In genomic region chr14:97408503-97408902, GRCh38 we compare ENCODE assay signal across 22 cellular contexts.
DNase-seq lines count a peak whose midpoint lies in the region; ATAC-seq, FAIRE-seq and TF ChIP-seq lines count a peak whose summit lies in the region.
"Had no signal": no experiment of that assay in that cellular context is flagged by ENCODE, and none has a peak within 500 bp of the region (broad histone marks: within the 10 kb centered on the region; RNA-seq: fewer than 3 reads in every experiment).

No MANE protein-coding gene starts in this region.

- H3K4me3 ChIP-seq in GM12865 (ENCODE audit: low read depth, low read length) = peak overlapping the region; percentile 19
- H3K4me3 ChIP-seq: BLaER1 treated with 17β-estradiol and CSF1 and Interleukin-3, amounts not matched to agents 10 nM and 100 nM; MG63; SJCRH30; testis had no signal

- ATAC-seq in activated T-cell treated with anti-CD3 and anti-CD28 coated beads, Interleukin-2, amount 50 U/mL, for 72 hours (replicated peaks in 1 of 2) = peak in 1 of 2 donors; percentile 38
- ATAC-seq in activated CD8-positive, alpha-beta T cell treated with anti-CD3 and anti-CD28 coated beads for 36 hours = peak; percentile 45
- no peak for ATAC-seq in effector memory CD8-positive, alpha-beta T cell (replicated peaks)
- no peak for ATAC-seq in HG03442 (IDR thresholded peaks at IDR 0.05; ENCODE audit: unreplicated experiment)
- ATAC-seq: HCT116; left lobe of liver; stimulated activated naive B cell treated with anti-CD40 and anti-IgM and Interleukin-4, amounts not matched to agents 10 μg/mL and 1 μg/mL and 100 μg/mL, for 72 hours had no signal

- intact Hi-C loops in activated CD8-positive, alpha-beta T cell treated with anti-CD3 and anti-CD28 coated beads for 36 hours (cut with micrococcal nuclease) = no loop called here

- H3K4me1 Mint-ChIP-seq in activated T-cell treated with anti-CD3 and anti-CD28 coated beads, Interleukin-2, amount 50 U/mL, for 72 hours (ENCODE audit: low read depth) = peaks cover 8% of the 10 kb centered on the region
- peaks cover 24% of the 10 kb centered on the region for H3K4me1 Mint-ChIP-seq in activated CD8-positive, alpha-beta T cell treated with anti-CD3 and anti-CD28 coated beads for 36 hours (ENCODE audit: low read depth)
- peaks cover 15 to 28% of the 10 kb centered on the region in 2 donors for H3K4me1 Mint-ChIP-seq in effector memory CD8-positive, alpha-beta T cell (ENCODE audit: low read depth in 2 of 2)
- H3K4me1 Mint-ChIP-seq: brain; memory B cell; stimulated activated naive B cell treated with anti-CD40 and anti-IgM and Interleukin-4, amounts not matched to agents 10 μg/mL and 1 μg/mL and 100 μg/mL, for 72 hours had no signal

- TF ChIP-seq CTCF in GM12865 (IDR thresholded peaks at IDR 0.05; ENCODE audit: insufficient read depth, low read depth, low read length, missing control alignments) = no peak
- no peak for TF ChIP-seq CTCF in activated CD8-positive, alpha-beta T cell treated with anti-CD3 and anti-CD28 coated beads for 36 hours (IDR thresholded peaks at IDR 0.05)

- peak overlapping the region; percentile 98 for H3K27ac Mint-ChIP-seq in activated T-cell treated with anti-CD3 and anti-CD28 coated beads, Interleukin-2, amount 50 U/mL, for 72 hours
- H3K27ac Mint-ChIP-seq in activated CD8-positive, alpha-beta T cell treated with anti-CD3 and anti-CD28 coated beads for 36 hours = peak overlapping the region; percentile 77
- peak overlapping the region; percentile 68 to 85 for H3K27ac Mint-ChIP-seq in effector memory CD8-positive, alpha-beta T cell
- H3K27ac Mint-ChIP-seq: memory B cell; stimulated activated naive B cell treated with anti-CD40 and anti-IgM and Interleukin-4, amounts not matched to agents 10 μg/mL and 1 μg/mL and 100 μg/mL, for 72 hours had no signal

- POLR2A ChIA-PET in activated CD8-positive, alpha-beta T cell treated with anti-CD3 and anti-CD28 coated beads for 36 hours (lab: Charles Lee) = no interaction called here

- H3K4me3 Mint-ChIP-seq in activated T-cell treated with anti-CD3 and anti-CD28 coated beads, Interleukin-2, amount 50 U/mL, for 72 hours = no peak overlapping the region
- H3K4me3 Mint-ChIP-seq in activated CD8-positive, alpha-beta T cell treated with anti-CD3 and anti-CD28 coated beads for 36 hours = no peak overlapping the region
- peak overlapping the region in 1 of 2 donors; percentile 64 for H3K4me3 Mint-ChIP-seq in effector memory CD8-positive, alpha-beta T cell
- H3K4me3 Mint-ChIP-seq: memory B cell; stimulated activated naive B cell treated with anti-CD40 and anti-IgM and Interleukin-4, amounts not matched to agents 10 μg/mL and 1 μg/mL and 100 μg/mL, for 72 hours had no signal

- H3K9me3 Mint-ChIP-seq in activated T-cell treated with anti-CD3 and anti-CD28 coated beads, Interleukin-2, amount 50 U/mL, for 72 hours = no peaks in the 10 kb centered on the region
- H3K9me3 Mint-ChIP-seq in activated CD8-positive, alpha-beta T cell treated with anti-CD3 and anti-CD28 coated beads for 36 hours = no peaks in the 10 kb centered on the region
- no peaks in the 10 kb centered on the region for H3K9me3 Mint-ChIP-seq in effector memory CD8-positive, alpha-beta T cell
- H3K9me3 Mint-ChIP-seq: brain; memory B cell; stimulated activated naive B cell treated with anti-CD40 and anti-IgM and Interleukin-4, amounts not matched to agents 10 μg/mL and 1 μg/mL and 100 μg/mL, for 72 hours had no signal

- DNase-seq in activated T-cell treated with anti-CD3 and anti-CD28 coated beads, Interleukin-2, amount 50 U/mL, for 72 hours = no peak
- no peak for DNase-seq in activated T-cell treated with anti-CD3 and anti-CD28 coated beads for 4 hours
- DNase-seq in GM12865 (ENCODE audit: low read depth) = no peak
- DNase-seq in activated CD8-positive, alpha-beta T cell treated with anti-CD3 and anti-CD28 coated beads for 36 hours = no peak
- no peak for DNase-seq in effector memory CD8-positive, alpha-beta T cell
- DNase-seq in GM12892 (ENCODE audit: insufficient read length) = no peak
- no peak for DNase-seq in HUDEP-2 (lab: John Stamatoyannopoulos, UW; ENCODE audit: unreplicated experiment in 76 of 76)
- DNase-seq: KBM-7; MG63; NCI-H2029; NCI-H226; SJCRH30; stimulated activated naive B cell treated with anti-CD40 and anti-IgM and Interleukin-4, amounts not matched to agents 10 μg/mL and 1 μg/mL and 100 μg/mL, for 72 hours; testis had no signal

- no peak for TF ChIP-seq POLR2A in GM12892 (IDR thresholded peaks at IDR 0.05; ENCODE audit: low read depth, low read length)

- H3K27me3 Mint-ChIP-seq in activated T-cell treated with anti-CD3 and anti-CD28 coated beads, Interleukin-2, amount 50 U/mL, for 72 hours (ENCODE audit: low read depth) = no peaks in the 10 kb centered on the region
- H3K27me3 Mint-ChIP-seq in activated CD8-positive, alpha-beta T cell treated with anti-CD3 and anti-CD28 coated beads for 36 hours = peaks cover 1% of the 10 kb centered on the region
- H3K27me3 Mint-ChIP-seq in effector memory CD8-positive, alpha-beta T cell = no peaks in the 10 kb centered on the region
- H3K27me3 Mint-ChIP-seq: brain, memory B cell had no signal

- H3K36me3 Mint-ChIP-seq in activated T-cell treated with anti-CD3 and anti-CD28 coated beads, Interleukin-2, amount 50 U/mL, for 72 hours (ENCODE audit: insufficient read depth in 2 of 2) = peaks cover 0 to 1% of the 10 kb centered on the region in 2 donors
- H3K36me3 Mint-ChIP-seq in activated CD8-positive, alpha-beta T cell treated with anti-CD3 and anti-CD28 coated beads for 36 hours (ENCODE audit: low read depth) = no peaks in the 10 kb centered on the region
- no peaks in the 10 kb centered on the region for H3K36me3 Mint-ChIP-seq in effector memory CD8-positive, alpha-beta T cell (ENCODE audit: insufficient read depth)
- H3K36me3 Mint-ChIP-seq: brain, memory B cell had no signal

- CTCF ChIA-PET in activated CD8-positive, alpha-beta T cell treated with anti-CD3 and anti-CD28 coated beads for 36 hours (lab: Charles Lee) = no interaction called here

- FAIRE-seq in GM12892 (lab: Jason Lieb, UNC) = no peak
- FAIRE-seq: HTR-8/SVneo, urothelium cell line had no signal
